ENCODE assay signal across 19 cellular contexts in the genomic region with DNA sequence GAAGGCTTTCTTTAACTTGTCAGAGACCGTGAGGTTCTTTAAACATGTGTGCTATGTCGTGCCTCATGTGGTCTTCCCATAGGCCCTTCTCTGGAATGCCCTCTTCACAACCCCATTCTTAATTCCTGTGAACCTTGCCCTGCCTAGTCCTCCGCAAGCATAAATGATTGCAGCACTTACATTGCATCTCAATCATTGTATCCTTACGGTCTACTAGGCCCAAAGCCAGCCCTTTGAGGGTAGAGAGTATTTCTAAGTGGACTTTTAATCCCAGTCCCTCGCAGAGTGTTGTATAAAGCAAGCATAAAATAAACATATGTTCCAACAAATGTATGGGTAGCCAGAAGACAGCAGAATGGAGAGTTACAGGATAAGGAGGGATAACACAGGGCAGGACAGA.
A peak's percentile ranks its signal among the peaks of the same experiment; 100 is the strongest.
DNase-seq lines count a peak whose midpoint lies in the region; ATAC-seq and TF ChIP-seq lines count a peak whose summit lies in the region.
"Had no signal": no experiment of that assay in that cellular context is flagged by ENCODE, and none has a peak within 500 bp of the region (broad histone marks: within the 10 kb centered on the region; RNA-seq: fewer than 3 reads in every experiment).

No MANE protein-coding gene starts in this region.

- H2BK15ac ChIP-seq in mesenchymal stem cell (ENCODE audit: low read depth, poor library complexity, severe bottlenecking) = no peak overlapping the region

- no peak overlapping the region for H3K4me3 Mint-ChIP-seq in activated CD4-positive, alpha-beta T cell treated with anti-CD3 and anti-CD28 coated beads for 36 hours
- H3K4me3 Mint-ChIP-seq in T-helper 17 cell = peak overlapping the region; percentile 58

- no peak overlapping the region for H3K4me3 ChIP-seq in esophagus muscularis mucosa
- H3K4me3 ChIP-seq in spleen = no peak overlapping the region
- no peak overlapping the region for H3K4me3 ChIP-seq in mesenchymal stem cell (ENCODE audit: insufficient read depth in 1 of 2, low read depth in 1 of 2, low read length in 2 of 2)
- H3K4me3 ChIP-seq: HAP-1, heart right ventricle, Peyer's patch had no signal

- TF ChIP-seq CTCF in esophagus muscularis mucosa (IDR thresholded peaks at IDR 0.05) (no peak), spleen (IDR thresholded peaks at IDR 0.05 in 8 of 11, conservative IDR thresholded peaks at IDR 0.05 in 3 of 11) (no peak)

- H3K18ac ChIP-seq in mesenchymal stem cell (ENCODE audit: low read depth in 1 of 2, low read length in 2 of 2) = no peak overlapping the region

- H3K4me1 ChIP-seq in esophagus muscularis mucosa (peaks cover 34 to 62% (median 47%) of the 10 kb centered on the region in 4 donors), spleen (peaks cover 0 to 47% (median 17%) of the 10 kb centered on the region in 6 donors), mesenchymal stem cell (ENCODE audit: control insufficient read depth, insufficient read depth, low read depth, low read length) (peaks cover 1% of the 10 kb centered on the region)

- TF ChIP-seq EP300 in esophagus muscularis mucosa (IDR thresholded peaks at IDR 0.05) = no peak

- H4K91ac ChIP-seq in mesenchymal stem cell (ENCODE audit: low read length) = no peak overlapping the region

- peaks cover 2% of the 10 kb centered on the region for H3K9me3 Mint-ChIP-seq in activated CD4-positive, alpha-beta T cell treated with anti-CD3 and anti-CD28 coated beads for 36 hours (ENCODE audit: low read depth)

- ATAC-seq in activated CD4-positive, alpha-beta T cell treated with anti-CD3 and anti-CD28 coated beads for 36 hours = no peak
- no peak for ATAC-seq in T-helper 17 cell
- no peak for ATAC-seq in HG02571 (IDR thresholded peaks at IDR 0.05; ENCODE audit: unreplicated experiment)
- ATAC-seq: esophagus mucosa, sciatic nerve had no signal

- H3K4me2 ChIP-seq in mesenchymal stem cell (ENCODE audit: low read length, poor library complexity, severe bottlenecking) = no peak overlapping the region
- H3K4me2 ChIP-seq: KMS-11 had no signal

- no peak overlapping the region for H3K9ac ChIP-seq in mesenchymal stem cell (ENCODE audit: low read length)
- H3K9ac ChIP-seq: KMS-11 had no signal

- CTCF ChIA-PET in activated CD4-positive, alpha-beta T cell treated with anti-CD3 and anti-CD28 coated beads for 36 hours (lab: Charles Lee) = interaction anchor here (0.6 kb wide), 1 partner anchor 61 kb away, joined by 3 read pairs; no protein-coding TSS in a partner anchor

- no peak overlapping the region for H2AFZ ChIP-seq in mesenchymal stem cell (ENCODE audit: low read depth, low read length)

- no peak overlapping the region for H2AK5ac ChIP-seq in mesenchymal stem cell (ENCODE audit: low read length, severe bottlenecking)

- TF ChIP-seq POLR2A in esophagus muscularis mucosa (IDR thresholded peaks at IDR 0.05; ENCODE audit: low read depth) = no peak
- TF ChIP-seq POLR2A in spleen (IDR thresholded peaks at IDR 0.05) = no peak

- H3K36me3 ChIP-seq in esophagus muscularis mucosa = no peaks in the 10 kb centered on the region
- H3K36me3 ChIP-seq in spleen = no peaks in the 10 kb centered on the region
- no peaks in the 10 kb centered on the region for H3K36me3 ChIP-seq in mesenchymal stem cell (ENCODE audit: control insufficient read depth in 1 of 2, insufficient read depth in 2 of 2, low read depth in 1 of 2, low read length in 2 of 2)
- H3K36me3 ChIP-seq: HAP-1, heart right ventricle, Peyer's patch had no signal

- no peak overlapping the region for H3K4ac ChIP-seq in mesenchymal stem cell (ENCODE audit: low read depth in 1 of 2, low read length in 2 of 2)

- H3K9me3 ChIP-seq in T-helper 17 cell (ENCODE audit: control insufficient read depth, low read length, poor library complexity, severe bottlenecking) (no peaks in the 10 kb centered on the region), esophagus muscularis mucosa (no peaks in the 10 kb centered on the region), spleen (no peaks in the 10 kb centered on the region), mesenchymal stem cell (ENCODE audit: control insufficient read depth, low read length) (no peaks in the 10 kb centered on the region)
- H3K9me3 ChIP-seq: HAP-1, heart right ventricle, Peyer's patch had no signal

- 59% methylated on average over 5 of the region's 5 CpGs for WGBS in esophagus muscularis mucosa
- WGBS in spleen, 5 donors = 78 to 89% (median 86%) methylated on average over 5 of the region's 5 CpGs
- WGBS in mesenchymal stem cell = 92% methylated on average over 4 of the region's 5 CpGs

- peak overlapping the region; percentile 53 to 65 (median 61) for H3K27ac ChIP-seq in esophagus muscularis mucosa (replicated peaks in 1 of 4)
- peak overlapping the region in 5 of 8 donors; percentile 3 to 54 (median 24) for H3K27ac ChIP-seq in spleen
- H3K27ac ChIP-seq in mesenchymal stem cell (ENCODE audit: low read length, poor library complexity, severe bottlenecking) = no peak overlapping the region
- H3K27ac ChIP-seq: KMS-11 had no signal

- H3K27me3 ChIP-seq in esophagus muscularis mucosa (no peaks in the 10 kb centered on the region), spleen (replicated peaks in 1 of 7) (no peaks in the 10 kb centered on the region), mesenchymal stem cell (ENCODE audit: control insufficient read depth in 1 of 2, insufficient read depth in 1 of 2, low read length in 2 of 2) (no peaks in the 10 kb centered on the region)
- H3K27me3 ChIP-seq: heart right ventricle, Peyer's patch had no signal

- no peak overlapping the region for H4K8ac ChIP-seq in mesenchymal stem cell (ENCODE audit: low read length)

- H3K27me3 Mint-ChIP-seq in activated CD4-positive, alpha-beta T cell treated with anti-CD3 and anti-CD28 coated beads for 36 hours = no peaks in the 10 kb centered on the region
- H3K27me3 Mint-ChIP-seq in T-helper 17 cell = no peaks in the 10 kb centered on the region

- peaks cover 12% of the 10 kb centered on the region for H3K79me1 ChIP-seq in mesenchymal stem cell (replicated peaks; ENCODE audit: low read length, poor library complexity, severe bottlenecking)

- intact Hi-C loops in activated CD4-positive, alpha-beta T cell treated with anti-CD3 and anti-CD28 coated beads for 36 hours (cut with DNase I, micrococcal nuclease) = loop anchor here in 1 of 2 experiments (2.0 kb wide), 1 partner anchor 34 kb away; no protein-coding TSS in a partner anchor
- intact Hi-C loops in esophagus muscularis mucosa (cut with DNase I) = loop anchor here (10.0 kb wide), 1 partner anchor 372 kb away; no protein-coding TSS in a partner anchor
- intact Hi-C loops in spleen (cut with DNase I; ENCODE audit: low total_unique reads) = no loop called here

- H3K27ac Mint-ChIP-seq in activated CD4-positive, alpha-beta T cell treated with anti-CD3 and anti-CD28 coated beads for 36 hours = peak overlapping the region; percentile 63
- peak overlapping the region; percentile 80 for H3K27ac Mint-ChIP-seq in T-helper 17 cell

- H2BK12ac ChIP-seq in mesenchymal stem cell (ENCODE audit: low read length in 2 of 2) = no peak overlapping the region

- H3K23ac ChIP-seq in mesenchymal stem cell (ENCODE audit: low read length in 2 of 2) = no peak overlapping the region

- peaks cover 61% of the 10 kb centered on the region for H3K36me3 Mint-ChIP-seq in activated CD4-positive, alpha-beta T cell treated with anti-CD3 and anti-CD28 coated beads for 36 hours (ENCODE audit: low read depth)
- no peaks in the 10 kb centered on the region for H3K36me3 Mint-ChIP-seq in T-helper 17 cell (ENCODE audit: low read depth)

- no peak for DNase-seq in activated CD4-positive, alpha-beta T cell treated with anti-CD3 and anti-CD28 coated beads for 36 hours
- DNase-seq in activated CD4-positive, alpha-beta T cell treated with anti-CD3 and anti-CD28 coated beads for 1 hour = no peak
- DNase-seq in T-helper 17 cell (no peak), esophagus muscularis mucosa (ENCODE audit: extremely low spot score) (no peak), spleen (no peak), COR-L47 (lab: John Stamatoyannopoulos, UW) (no peak), mesenchymal stem cell (no peak)
- DNase-seq: activated CD4-positive, alpha-beta T cell treated with anti-CD3 and anti-CD28 coated beads, Interleukin-2, amount 50 U/mL, for 48 hours; cortex of kidney; heart right ventricle; left cardiac atrium; NCI-H446 treated with DMSO at 0.1 percent for 48 hours; Peyer's patch; stimulated activated naive CD4-positive, alpha-beta T cell treated with Interleukin-2 at 50 U/mL for 16 hours had no signal

- no peak overlapping the region for H2BK5ac ChIP-seq in mesenchymal stem cell (ENCODE audit: low read depth, low read length, poor library complexity, severe bottlenecking)

- peaks cover 80% of the 10 kb centered on the region for H3K4me1 Mint-ChIP-seq in activated CD4-positive, alpha-beta T cell treated with anti-CD3 and anti-CD28 coated beads for 36 hours
- H3K4me1 Mint-ChIP-seq in T-helper 17 cell = peaks cover 60% of the 10 kb centered on the region

- POLR2A ChIA-PET in activated CD4-positive, alpha-beta T cell treated with anti-CD3 and anti-CD28 coated beads for 36 hours (lab: Charles Lee) = no interaction called here

- H2BK120ac ChIP-seq in mesenchymal stem cell (ENCODE audit: low read depth, low read length) = no peak overlapping the region

- no peak overlapping the region for H3K14ac ChIP-seq in mesenchymal stem cell (ENCODE audit: low read length in 2 of 2)
